ENCODE assay signal across 19 cellular contexts in the genomic region with DNA sequence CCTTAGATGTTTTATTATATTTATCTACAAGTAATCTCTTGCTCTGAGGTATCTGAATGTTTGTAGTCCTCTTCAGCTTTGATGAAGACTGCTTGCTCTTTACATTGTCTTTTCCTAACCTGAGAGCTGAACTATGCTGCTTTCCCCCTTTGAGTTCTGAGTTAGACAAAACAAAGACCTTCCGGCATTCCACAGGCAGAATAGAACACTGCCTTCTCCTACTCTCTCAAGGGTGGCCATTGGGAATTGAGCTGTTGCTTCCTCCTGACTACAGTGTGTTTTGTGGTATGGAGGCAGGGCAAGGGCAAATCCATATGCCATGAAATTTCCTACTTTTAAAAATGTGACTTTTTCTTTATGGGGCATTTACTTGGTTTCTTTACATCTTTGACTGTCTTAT.
A peak's percentile ranks its signal among the peaks of the same experiment; 100 is the strongest.
DNase-seq lines count a peak whose midpoint lies in the region; FAIRE-seq and TF ChIP-seq lines count a peak whose summit lies in the region.
"Had no signal": no experiment of that assay in that cellular context is flagged by ENCODE, and none has a peak within 500 bp of the region (broad histone marks: within the 10 kb centered on the region; RNA-seq: fewer than 3 reads in every experiment).

No MANE protein-coding gene starts in this region.

- no peaks in the 10 kb centered on the region for H3K4me1 Mint-ChIP-seq in astrocyte (ENCODE audit: low read depth, unreplicated experiment)
- H3K4me1 Mint-ChIP-seq: IgD-negative memory B cell had no signal

- H2BK12ac ChIP-seq in neuronal stem cell (ENCODE audit: low read length): no peak overlapping the region

- H4K20me1 ChIP-seq in astrocyte (ENCODE audit: insufficient read depth, low read length): no peaks in the 10 kb centered on the region
- no peaks in the 10 kb centered on the region for H4K20me1 ChIP-seq in GM23248 (ENCODE audit: insufficient read depth)

- no CpG with 5 or more reads among the region's 1 CpG for WGBS in neuronal stem cell (ENCODE audit: extremely low coverage in 2 of 2, insufficient read length in 2 of 2, insufficient replicate concordance in 1 of 2), 2 donors
- WGBS in GM23248 (ENCODE audit: low coverage in 1 of 2, low lambda C conversion rate in 2 of 2, missing lambda C conversion rate in 2 of 2), 2 experiments: 0% methylated on average over 1 of the region's 1 CpG; no CpG with 5 or more reads in 1 of the 2 experiments

- H2AK5ac ChIP-seq in neuronal stem cell (ENCODE audit: low read depth, low read length): no peak overlapping the region

- TF ChIP-seq CTCF in astrocyte (IDR thresholded peaks at IDR 0.05; ENCODE audit: insufficient read depth, low read depth, low read length): no peak

- no peak overlapping the region for H4K8ac ChIP-seq in neuronal stem cell (ENCODE audit: low read depth, low read length)

- H3K79me2 ChIP-seq in astrocyte (ENCODE audit: insufficient read depth, low read length) (no peaks in the 10 kb centered on the region), GM23248 (ENCODE audit: insufficient read depth) (no peaks in the 10 kb centered on the region)

- no peak overlapping the region for H3K9ac ChIP-seq in astrocyte (ENCODE audit: low read length)
- H3K9ac ChIP-seq in neuronal stem cell (ENCODE audit: low read depth, low read length, poor library complexity): no peak overlapping the region
- no peak overlapping the region for H3K9ac ChIP-seq in GM23248

- peak; percentile 39 for FAIRE-seq in astrocyte (lab: Jason Lieb, UNC)
- FAIRE-seq: D721Med, H54, HepG2, HTR-8/SVneo had no signal

- no peak overlapping the region for H3K18ac ChIP-seq in neuronal stem cell (ENCODE audit: low read length)

- no peak overlapping the region for H3K4me2 ChIP-seq in astrocyte (ENCODE audit: low read length)
- no peak overlapping the region for H3K4me2 ChIP-seq in neuronal stem cell (ENCODE audit: insufficient read depth, low read length, poor library complexity, severe bottlenecking)
- H3K4me2 ChIP-seq in GM23248 (ENCODE audit: unreplicated experiment): no peak overlapping the region

- H3K4me3 Mint-ChIP-seq in astrocyte (ENCODE audit: unreplicated experiment): no peak overlapping the region
- H3K4me3 Mint-ChIP-seq: CD4-positive, alpha-beta T cell; IgD-negative memory B cell had no signal

- H2AFZ ChIP-seq in astrocyte (ENCODE audit: low read depth, low read length): no peak overlapping the region
- no peak overlapping the region for H2AFZ ChIP-seq in neuronal stem cell (ENCODE audit: low read length)
- no peak overlapping the region for H2AFZ ChIP-seq in GM23248

- no peaks in the 10 kb centered on the region for H3K4me1 ChIP-seq in astrocyte (ENCODE audit: insufficient read depth, low read length)
- no peaks in the 10 kb centered on the region for H3K4me1 ChIP-seq in neuronal stem cell (ENCODE audit: control insufficient read depth in 2 of 2, insufficient read depth in 1 of 2, low read depth in 1 of 2, low read length in 2 of 2)
- no peaks in the 10 kb centered on the region for H3K4me1 ChIP-seq in GM23248 (ENCODE audit: insufficient read depth)
- H3K4me1 ChIP-seq: BE2C had no signal

- in situ Hi-C loops in GM23248 (cut with MboI): no loop called here

- H3K36me3 ChIP-seq in H7 (replicated peaks; ENCODE audit: control insufficient read depth, insufficient read depth, low read length) (no peaks in the 10 kb centered on the region), astrocyte (ENCODE audit: insufficient read depth, low read length) (no peaks in the 10 kb centered on the region), neuronal stem cell (replicated peaks in 1 of 2; ENCODE audit: control insufficient read depth in 2 of 2, insufficient read depth in 2 of 2, low read length in 2 of 2) (no peaks in the 10 kb centered on the region), GM23248 (ENCODE audit: low read depth) (no peaks in the 10 kb centered on the region)
- H3K36me3 ChIP-seq: BE2C had no signal

- H3K9me2 ChIP-seq in GM23248 (ENCODE audit: insufficient read depth): no peaks in the 10 kb centered on the region

- H3K14ac ChIP-seq in neuronal stem cell (ENCODE audit: low read length): no peak overlapping the region

- H2BK120ac ChIP-seq in neuronal stem cell (ENCODE audit: low read depth, low read length): no peak overlapping the region

- H3K9me3 ChIP-seq in astrocyte (ENCODE audit: insufficient read depth, low read depth, low read length): no peaks in the 10 kb centered on the region
- H3K9me3 ChIP-seq in neuronal stem cell (replicated peaks in 1 of 2; ENCODE audit: control insufficient read depth in 2 of 2, insufficient read depth in 1 of 2, low read depth in 1 of 2, low read length in 2 of 2): no peaks in the 10 kb centered on the region
- H3K9me3 ChIP-seq in GM23248 (ENCODE audit: low read depth): no peaks in the 10 kb centered on the region
- H3K9me3 ChIP-seq: BE2C, Caco-2 had no signal

- H3K23ac ChIP-seq in neuronal stem cell (ENCODE audit: low read depth, low read length, poor library complexity): no peak overlapping the region

- no peak overlapping the region for H2BK5ac ChIP-seq in neuronal stem cell (ENCODE audit: low read length)

- H3K27ac ChIP-seq in astrocyte (ENCODE audit: low read depth, low read length) (no peak overlapping the region), neuronal stem cell (replicated peaks; ENCODE audit: low read length) (no peak overlapping the region), GM23248 (no peak overlapping the region)

- no peaks in the 10 kb centered on the region for H3K9me3 Mint-ChIP-seq in astrocyte (ENCODE audit: unreplicated experiment)
- H3K9me3 Mint-ChIP-seq: IgD-negative memory B cell had no signal

- no peak overlapping the region for H3K27ac Mint-ChIP-seq in astrocyte (ENCODE audit: unreplicated experiment)
- H3K27ac Mint-ChIP-seq: CD4-positive, alpha-beta T cell; IgD-negative memory B cell had no signal

- H3K4me3 ChIP-seq in H7 (ENCODE audit: insufficient read depth, low read depth, low read length): no peak overlapping the region
- no peak overlapping the region for H3K4me3 ChIP-seq in astrocyte (ENCODE audit: insufficient read depth, low read depth, low read length)
- H3K4me3 ChIP-seq in neuronal stem cell (ENCODE audit: low read length in 2 of 2): no peak overlapping the region
- H3K4me3 ChIP-seq in GM23248: no peak overlapping the region

- no peak overlapping the region for H3K4ac ChIP-seq in neuronal stem cell (ENCODE audit: low read length)

- DNase-seq in H7 (peak; percentile 8), astrocyte (ENCODE audit: low read depth) (no peak), iPS-NIHi11 (ENCODE audit: low spot score) (peak; percentile 15), neuronal stem cell (ENCODE audit: low spot score) (peak; percentile 5), middle frontal gyrus (ENCODE audit: extremely low spot score, low spot score) (no peak), EL (no peak), GM23248 (no peak)
- DNase-seq in stimulated activated CD4-positive, alpha-beta T cell treated with anti-CD3 and anti-CD28 coated beads, Interleukin-15, amount 100 ng/mL, for 24 hours: no peak
- DNase-seq: BE2C; C1 segment of cervical spinal cord; Caco-2; CD4-positive, alpha-beta T cell; GF-D8; KBM-7 had no signal

- H3K79me1 ChIP-seq in neuronal stem cell (ENCODE audit: low read depth, low read length): no peaks in the 10 kb centered on the region

- no peaks in the 10 kb centered on the region for H3K27me3 Mint-ChIP-seq in astrocyte (ENCODE audit: low read depth, unreplicated experiment)
- H3K27me3 Mint-ChIP-seq: CD4-positive, alpha-beta T cell had no signal

- no peaks in the 10 kb centered on the region for H3F3A ChIP-seq in GM23248 (ENCODE audit: insufficient read depth)

- H3K27me3 ChIP-seq in H7 (ENCODE audit: control insufficient read depth, insufficient read depth, low read length) (no peaks in the 10 kb centered on the region), astrocyte (ENCODE audit: insufficient read depth, low read length) (no peaks in the 10 kb centered on the region), neuronal stem cell (ENCODE audit: control insufficient read depth in 3 of 3, insufficient read depth in 3 of 3, low read depth in 1 of 3, low read length in 3 of 3) (no peaks in the 10 kb centered on the region), GM23248 (replicated peaks; ENCODE audit: insufficient read depth) (no peaks in the 10 kb centered on the region)
- H3K27me3 ChIP-seq: BE2C had no signal

- H2BK15ac ChIP-seq in neuronal stem cell (ENCODE audit: low read length): no peak overlapping the region

- no peak overlapping the region for H4K91ac ChIP-seq in neuronal stem cell (ENCODE audit: low read depth, low read length, poor library complexity)

- no peaks in the 10 kb centered on the region for H3K36me3 Mint-ChIP-seq in astrocyte (ENCODE audit: low read depth, unreplicated experiment)
- H3K36me3 Mint-ChIP-seq: IgD-negative memory B cell had no signal

Comparison
In these comparisons a context has a peak if more than half of its experiments do, and no peak if none do; other contexts are left out.
1. DNase-seq: peak in H7 (single experiment), iPS-NIHi11 (single experiment) and neuronal stem cell (single experiment); none in astrocyte (single experiment), middle frontal gyrus (single experiment), EL (single experiment), GM23248 (single experiment) and stimulated activated CD4-positive, alpha-beta T cell treated with anti-CD3 and anti-CD28 coated beads, Interleukin-15, amount 100 ng/mL, for 24 hours (single experiment).